ENCODE assay signal across 2 cellular contexts in genomic region chr1:95308276-95308675, GRCh38.
TF ChIP-seq lines count a peak whose summit lies in the region.

No MANE protein-coding gene starts in this region.

TF ChIP-seq in HepG2, 621 proteins besides CTCF, POLR2A, EP300 and RAD21 (continued from another document):
- TF ChIP-seq, protein P1, sequence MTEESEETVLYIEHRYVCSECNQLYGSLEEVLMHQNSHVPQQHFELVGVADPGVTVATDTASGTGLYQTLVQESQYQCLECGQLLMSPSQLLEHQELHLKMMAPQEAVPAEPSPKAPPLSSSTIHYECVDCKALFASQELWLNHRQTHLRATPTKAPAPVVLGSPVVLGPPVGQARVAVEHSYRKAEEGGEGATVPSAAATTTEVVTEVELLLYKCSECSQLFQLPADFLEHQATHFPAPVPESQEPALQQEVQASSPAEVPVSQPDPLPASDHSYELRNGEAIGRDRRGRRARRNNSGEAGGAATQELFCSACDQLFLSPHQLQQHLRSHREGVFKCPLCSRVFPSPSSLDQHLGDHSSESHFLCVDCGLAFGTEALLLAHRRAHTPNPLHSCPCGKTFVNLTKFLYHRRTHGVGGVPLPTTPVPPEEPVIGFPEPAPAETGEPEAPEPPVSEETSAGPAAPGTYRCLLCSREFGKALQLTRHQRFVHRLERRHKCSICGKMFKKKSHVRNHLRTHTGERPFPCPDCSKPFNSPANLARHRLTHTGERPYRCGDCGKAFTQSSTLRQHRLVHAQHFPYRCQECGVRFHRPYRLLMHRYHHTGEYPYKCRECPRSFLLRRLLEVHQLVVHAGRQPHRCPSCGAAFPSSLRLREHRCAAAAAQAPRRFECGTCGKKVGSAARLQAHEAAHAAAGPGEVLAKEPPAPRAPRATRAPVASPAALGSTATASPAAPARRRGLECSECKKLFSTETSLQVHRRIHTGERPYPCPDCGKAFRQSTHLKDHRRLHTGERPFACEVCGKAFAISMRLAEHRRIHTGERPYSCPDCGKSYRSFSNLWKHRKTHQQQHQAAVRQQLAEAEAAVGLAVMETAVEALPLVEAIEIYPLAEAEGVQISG (CRISPR knock-in tag; IDR thresholded peaks at IDR 0.05): no peak

TF ChIP-seq in K562, 482 proteins besides CTCF, POLR2A, EP300 and RAD21 (continued from another document):
- TF ChIP-seq ZNF592 (IDR thresholded peaks at IDR 0.05): no peak
- TF ChIP-seq ZKSCAN1 (IDR thresholded peaks at IDR 0.05; ENCODE audit: low read depth, low read length): no peak
